In genomic region chr9:80893190-80893589, GRCh38 we compare ENCODE assay signal across 32 cellular contexts.
"Had no signal": no experiment of that assay in that cellular context is flagged by ENCODE, and none has a peak within 500 bp of the region (broad histone marks: within the 10 kb centered on the region; RNA-seq: fewer than 3 reads in every experiment).

No MANE protein-coding gene starts in this region.

- H3K4me1 ChIP-seq: adrenal gland, body of pancreas, breast epithelium had no signal

- DNase-seq: activated B cell treated with CpG ODN at 0.5 μM for 24 hours; activated CD4-positive, alpha-beta memory T cell treated with anti-CD3 and anti-CD28 coated beads for 36 hours; activated CD4-positive, alpha-beta T cell treated with anti-CD3 and anti-CD28 coated beads for 4 hours; activated CD4-positive, alpha-beta T cell treated with anti-CD3 and anti-CD28 coated beads, Interleukin-2, amount 10 ng/mL, durations not matched to agents 24 days and 14 days; activated CD4-positive, alpha-beta T cell treated with anti-CD3 and anti-CD28 coated beads, Interleukin-2, amount 50 U/mL, for 1 hour; activated CD4-positive, alpha-beta T cell treated with anti-CD3 and anti-CD28 coated beads, Interleukin-2, amount 50 U/mL, for 4 hours; activated CD4-positive, CD25-positive, alpha-beta regulatory T cell treated with anti-CD3 and anti-CD28 coated beads, Interleukin-2, amount 50 U/mL, for 72 hours; activated CD8-positive, alpha-beta memory T cell treated with anti-CD3 and anti-CD28 coated beads, Interleukin-2, amount 50 U/mL, for 4 hours; activated CD8-positive, alpha-beta T cell treated with anti-CD3 and anti-CD28 coated beads for 36 hours; activated effector memory CD4-positive, alpha-beta T cell treated with anti-CD3 and anti-CD28 coated beads, Interleukin-2, amount 50 U/mL, for 16 hours; activated gamma-delta T cell treated with Interleukin-2 at 50 U/mL for 16 hours; activated naive CD4-positive, alpha-beta T cell; activated naive CD4-positive, alpha-beta T cell treated with anti-CD3 and anti-CD28 coated beads for 36 hours; activated naive CD4-positive, alpha-beta T cell treated with anti-CD3 and anti-CD28 coated beads, Interleukin-2, amount 50 U/mL, for 16 hours; activated naive CD8-positive, alpha-beta T cell treated with anti-CD3 and anti-CD28 coated beads for 36 hours; activated T-cell treated with anti-CD3 and anti-CD28 coated beads for 4 hours; activated T-cell treated with anti-CD3 and anti-CD28 coated beads, Interleukin-2, amount 50 U/mL, for 1 hour; activated T-cell treated with anti-CD3 and anti-CD28 coated beads, Interleukin-2, amount 50 U/mL, for 4 hours; activated T-cell treated with anti-CD3 and anti-CD28 coated beads, Interleukin-2, amount 50 U/mL, for 72 hours; adrenal gland; amniotic stem cell; aorta; body of pancreas; brain microvascular endothelial cell; central memory CD4-positive, alpha-beta T cell; T-helper 2 cell; T-helper 9 cell had no signal

- ATAC-seq: activated CD8-positive, alpha-beta T cell treated with anti-CD3 and anti-CD28 coated beads for 36 hours; activated naive CD4-positive, alpha-beta T cell treated with anti-CD3 and anti-CD28 coated beads, Interleukin-2, amount 50 U/mL, for 72 hours; activated T-cell treated with anti-CD3 and anti-CD28 coated beads, Interleukin-2, amount 50 U/mL, for 4 hours; activated T-cell treated with anti-CD3 and anti-CD28 coated beads, Interleukin-2, amount 50 U/mL, for 72 hours; activated T-helper 17 cell treated with anti-CD3 and anti-CD28 coated beads, Interleukin-2, amount 50 U/mL, for 72 hours; body of pancreas had no signal

- H3K4me3 ChIP-seq: adrenal gland, body of pancreas, breast epithelium had no signal

- H3K36me3 ChIP-seq: adrenal gland, brain microvascular endothelial cell, breast epithelium had no signal

- H3K9me3 ChIP-seq: adrenal gland, body of pancreas had no signal

- H3K27ac ChIP-seq: adrenal gland, body of pancreas, brain microvascular endothelial cell, breast epithelium, VCaP had no signal

- FAIRE-seq: TTC549 had no signal

- H3K27me3 ChIP-seq: adrenal gland, body of pancreas, brain microvascular endothelial cell, breast epithelium had no signal
